5 cellular contexts compared by ENCODE assay signal in genomic region chr5:161924270-161924669, GRCh38.
"Had no signal": no experiment of that assay in that cellular context is flagged by ENCODE, and none has a peak within 500 bp of the region (broad histone marks: within the 10 kb centered on the region; RNA-seq: fewer than 3 reads in every experiment).

No MANE protein-coding gene starts in this region.

- H3K9ac ChIP-seq: KMS-11 had no signal

- DNase-seq: KBM-7, KG1 had no signal

- FAIRE-seq: HTR-8/SVneo had no signal

- H3K4me2 ChIP-seq: KMS-11 had no signal

- H3K27ac ChIP-seq: HL-60, KMS-11 had no signal
